Comparison of ENCODE assay signal across 19 cellular contexts in the genomic region with DNA sequence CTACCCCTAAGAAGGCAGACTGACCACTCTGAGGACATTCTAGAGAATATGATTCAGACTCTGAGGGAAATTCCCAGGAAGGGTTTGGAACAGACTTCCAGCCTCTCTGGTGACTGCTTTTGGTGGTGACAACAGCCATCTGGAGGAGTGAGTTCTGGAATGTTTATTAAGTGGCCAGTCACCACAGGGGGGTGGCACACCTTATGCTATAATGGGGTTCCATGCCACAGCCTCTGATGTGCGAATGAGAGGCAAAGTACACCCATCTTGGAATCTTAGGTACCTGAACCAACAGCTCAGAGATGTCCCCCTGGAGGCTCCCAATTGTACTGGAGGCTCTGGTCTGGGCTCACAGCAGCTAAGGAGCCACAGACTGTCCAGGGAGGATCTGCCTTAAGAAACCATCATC. TPM values are rescaled to one million over a fixed set of nuclear protein-coding genes. Genes with fewer than 3 reads are reported as not detected.
DNase-seq lines count a peak whose midpoint lies in the region; ATAC-seq, FAIRE-seq and TF ChIP-seq lines count a peak whose summit lies in the region.
"Had no signal": no experiment of that assay in that cellular context is flagged by ENCODE, and none has a peak within 500 bp of the region (broad histone marks: within the 10 kb centered on the region; RNA-seq: fewer than 3 reads in every experiment).

No MANE protein-coding gene starts in this region.

- H3K9me3 ChIP-seq in AG04450 (ENCODE audit: control insufficient read depth, insufficient read depth, low read length) = no peaks in the 10 kb centered on the region
- H3K9me3 ChIP-seq: gastrocnemius medialis, mucosa of descending colon, spleen had no signal

- H3K4me3 Mint-ChIP-seq in activated naive CD4-positive, alpha-beta T cell treated with anti-CD3 and anti-CD28 coated beads, Interleukin-2, amount 10 ng/mL, durations not matched to agents 7 days and 5 days = no peak overlapping the region
- H3K4me3 Mint-ChIP-seq: B cell; dendritic cell treated with granulocyte-macrophage colony-stimulating factor and Interleukin-4, amounts not matched to agents 40 ng/mL and 50 ng/mL, for 4 days had no signal

- DNase-seq in AG04450 (ENCODE audit: low read depth, low spot score) (no peak), HCEC 1CT (peak; percentile 32), bronchial epithelial cell (ENCODE audit: low read depth) (peak; percentile 51), kidney glomerular epithelial cell (lab: John Stamatoyannopoulos, UW) (peak; percentile 49), NCI-H345 (lab: John Stamatoyannopoulos, UW) (no peak), cortex of kidney (lab: John Stamatoyannopoulos, UW) (no peak)
- DNase-seq in activated naive CD4-positive, alpha-beta T cell treated with anti-CD3 and anti-CD28 coated beads, Interleukin-2, amount 10 ng/mL, durations not matched to agents 7 days and 5 days = no peak
- DNase-seq in stimulated activated naive CD8-positive, alpha-beta T cell treated with anti-CD3 and anti-CD28 coated beads, Interleukin-15, Interleukin-2, amounts not matched to agents 100 U/mL and 50 U/mL, for 24 hours = no peak
- DNase-seq: activated T-cell treated with anti-CD3 and anti-CD28 coated beads for 4 hours, gastrocnemius medialis, NCI-H1092, NCI-H2227 treated with DMSO at 0.1 percent for 48 hours, OCI-M1, spleen, T-helper 1 cell had no signal

- H3K36me3 ChIP-seq in bronchial epithelial cell (ENCODE audit: control insufficient read depth, insufficient read depth, low read length) = peaks cover 37% of the 10 kb centered on the region
- H3K36me3 ChIP-seq: gastrocnemius medialis had no signal

- CTCF ChIA-PET in AG04450 (lab: Charles Lee) = interaction anchor here (0.9 to 2.3 kb wide), 7 partner anchors 9 to 185 kb away, joined by 3 to 17 read pairs (median 3); partner anchors contain the start of genes CIDEB and TINF2
- CTCF ChIA-PET in activated naive CD4-positive, alpha-beta T cell treated with anti-CD3 and anti-CD28 coated beads, Interleukin-2, amount 10 ng/mL, durations not matched to agents 7 days and 5 days (lab: Charles Lee) = interaction anchor here (0.7 to 2.7 kb wide), 7 partner anchors 9 to 82 kb away, joined by 3 to 15 read pairs (median 4); partner anchors contain the start of genes CIDEB, RABGGTA and TINF2

- no peaks in the 10 kb centered on the region for H3K27me3 Mint-ChIP-seq in activated naive CD4-positive, alpha-beta T cell treated with anti-CD3 and anti-CD28 coated beads, Interleukin-2, amount 10 ng/mL, durations not matched to agents 7 days and 5 days
- H3K27me3 Mint-ChIP-seq: B cell; dendritic cell treated with granulocyte-macrophage colony-stimulating factor and Interleukin-4, amounts not matched to agents 40 ng/mL and 50 ng/mL, for 4 days had no signal

- H3K36me3 Mint-ChIP-seq in activated naive CD4-positive, alpha-beta T cell treated with anti-CD3 and anti-CD28 coated beads, Interleukin-2, amount 10 ng/mL, durations not matched to agents 7 days and 5 days = peaks cover 9% of the 10 kb centered on the region

- ATAC-seq in stimulated activated naive CD8-positive, alpha-beta T cell treated with anti-CD3 and anti-CD28 coated beads, Interleukin-15, Interleukin-2, amounts not matched to agents 100 U/mL and 50 U/mL, for 24 hours = no peak
- ATAC-seq: gastrocnemius medialis, mucosa of descending colon had no signal

- H3K4me3 ChIP-seq in AG04450 (ENCODE audit: low read depth, low read length) = no peak overlapping the region
- H3K4me3 ChIP-seq in bronchial epithelial cell (ENCODE audit: low read depth, low read length) = no peak overlapping the region
- H3K4me3 ChIP-seq: gastrocnemius medialis, mucosa of descending colon, spleen had no signal

- no peaks in the 10 kb centered on the region for H3K27me3 ChIP-seq in AG04450 (ENCODE audit: control insufficient read depth, insufficient read depth, low read length)
- H3K27me3 ChIP-seq in bronchial epithelial cell (ENCODE audit: control insufficient read depth, insufficient read depth, low read length) = no peaks in the 10 kb centered on the region
- H3K27me3 ChIP-seq: gastrocnemius medialis, spleen had no signal

- POLR2A ChIA-PET in AG04450 (lab: Yijun Ruan, JAX) = interaction anchor here (1.2 to 3.0 kb wide), 3 partner anchors 9 to 19 kb away, joined by 3 to 11 read pairs (median 8); partner anchors contain the start of genes RABGGTA and TINF2

- FAIRE-seq in bronchial epithelial cell (lab: Jason Lieb, UNC) = no peak
- FAIRE-seq: islet of Langerhans had no signal

- TF ChIP-seq CTCF in AG04450 (IDR thresholded peaks at IDR 0.05; ENCODE audit: low read depth, low read length) = peak; percentile 16; the same call in 1 of the 2 replicates
- no peak for TF ChIP-seq CTCF in bronchial epithelial cell (IDR thresholded peaks at IDR 0.05; ENCODE audit: insufficient read depth, low read length, severe bottlenecking)

- H3K27ac ChIP-seq in AG04450 (ENCODE audit: low read depth, low read length) = peak overlapping the region; percentile 52
- H3K27ac ChIP-seq: gastrocnemius medialis had no signal

- H3K9me3 Mint-ChIP-seq in activated naive CD4-positive, alpha-beta T cell treated with anti-CD3 and anti-CD28 coated beads, Interleukin-2, amount 10 ng/mL, durations not matched to agents 7 days and 5 days = no peaks in the 10 kb centered on the region
- H3K9me3 Mint-ChIP-seq: dendritic cell treated with granulocyte-macrophage colony-stimulating factor and Interleukin-4, amounts not matched to agents 40 ng/mL and 50 ng/mL, for 4 days had no signal

- peaks cover 35% of the 10 kb centered on the region for H3K4me1 Mint-ChIP-seq in activated naive CD4-positive, alpha-beta T cell treated with anti-CD3 and anti-CD28 coated beads, Interleukin-2, amount 10 ng/mL, durations not matched to agents 7 days and 5 days

- no peak overlapping the region for H3K27ac Mint-ChIP-seq in activated naive CD4-positive, alpha-beta T cell treated with anti-CD3 and anti-CD28 coated beads, Interleukin-2, amount 10 ng/mL, durations not matched to agents 7 days and 5 days
- H3K27ac Mint-ChIP-seq: B cell; dendritic cell treated with granulocyte-macrophage colony-stimulating factor and Interleukin-4, amounts not matched to agents 40 ng/mL and 50 ng/mL, for 4 days had no signal

RNA-seq across cellular contexts. Expression of gene TINF2, which starts 9.5 kb away (rescaled TPM):
- 38.2 and 38.4 TPM in 2 replicates for polyA plus RNA-seq in AG04450 (2011; rRNA removed)
- polyA minus RNA-seq in AG04450 (2011; rRNA and poly(A)+ RNA removed) = 32.6 TPM in 2 replicates
- total RNA-seq in bronchial epithelial cell = 48.7 and 91.9 TPM in 2 replicates

RNA-seq across cellular contexts. Expression of gene TGM1, which starts 11.1 kb away (rescaled TPM):
- polyA plus RNA-seq in AG04450 (2011; rRNA removed) = 0.97 and 1.4 TPM in 2 replicates
- 0.87 and 1.4 TPM in 2 replicates for polyA minus RNA-seq in AG04450 (2011; rRNA and poly(A)+ RNA removed)
- 88.7 and 382 TPM in 2 replicates for total RNA-seq in bronchial epithelial cell

RNA-seq across cellular contexts. Expression of gene GMPR2, which starts 19.2 kb away (rescaled TPM):
- 89.2 and 95.6 TPM in 2 replicates for polyA plus RNA-seq in AG04450 (2011; rRNA removed)
- polyA minus RNA-seq in AG04450 (2011; rRNA and poly(A)+ RNA removed) = 72.3 and 82.3 TPM in 2 replicates
- total RNA-seq in bronchial epithelial cell = 80.6 and 98.7 TPM in 2 replicates

RNA-seq across cellular contexts. Expression of gene RABGGTA, which starts 19.5 kb away (rescaled TPM):
- 17.9 and 24.7 TPM in 2 replicates for polyA plus RNA-seq in AG04450 (2011; rRNA removed)
- polyA minus RNA-seq in AG04450 (2011; rRNA and poly(A)+ RNA removed) = 36.2 and 50.6 TPM in 2 replicates
- total RNA-seq in bronchial epithelial cell = 32.6 and 58.9 TPM in 2 replicates

RNA-seq across cellular contexts. Expression of gene NEDD8, which starts 19.7 kb away (rescaled TPM):
- 335 and 363 TPM in 2 replicates for polyA plus RNA-seq in AG04450 (2011; rRNA removed)
- 85.1 and 114 TPM in 2 replicates for polyA minus RNA-seq in AG04450 (2011; rRNA and poly(A)+ RNA removed)
- total RNA-seq in bronchial epithelial cell = 131 and 330 TPM in 2 replicates

Comparison
In these comparisons a context has a peak if more than half of its experiments do, and no peak if none do; other contexts are left out.
1. DNase-seq: peak in HCEC 1CT (single experiment), bronchial epithelial cell (single experiment) and kidney glomerular epithelial cell (single experiment); none in AG04450 (single experiment), activated naive CD4-positive, alpha-beta T cell treated with anti-CD3 and anti-CD28 coated beads, Interleukin-2, amount 10 ng/mL, durations not matched to agents 7 days and 5 days (single experiment), NCI-H345 (single experiment), stimulated activated naive CD8-positive, alpha-beta T cell treated with anti-CD3 and anti-CD28 coated beads, Interleukin-15, Interleukin-2, amounts not matched to agents 100 U/mL and 50 U/mL, for 24 hours (single experiment) and cortex of kidney (single experiment).